Comparison of ENCODE assay signal across 20 cellular contexts in the genomic region with DNA sequence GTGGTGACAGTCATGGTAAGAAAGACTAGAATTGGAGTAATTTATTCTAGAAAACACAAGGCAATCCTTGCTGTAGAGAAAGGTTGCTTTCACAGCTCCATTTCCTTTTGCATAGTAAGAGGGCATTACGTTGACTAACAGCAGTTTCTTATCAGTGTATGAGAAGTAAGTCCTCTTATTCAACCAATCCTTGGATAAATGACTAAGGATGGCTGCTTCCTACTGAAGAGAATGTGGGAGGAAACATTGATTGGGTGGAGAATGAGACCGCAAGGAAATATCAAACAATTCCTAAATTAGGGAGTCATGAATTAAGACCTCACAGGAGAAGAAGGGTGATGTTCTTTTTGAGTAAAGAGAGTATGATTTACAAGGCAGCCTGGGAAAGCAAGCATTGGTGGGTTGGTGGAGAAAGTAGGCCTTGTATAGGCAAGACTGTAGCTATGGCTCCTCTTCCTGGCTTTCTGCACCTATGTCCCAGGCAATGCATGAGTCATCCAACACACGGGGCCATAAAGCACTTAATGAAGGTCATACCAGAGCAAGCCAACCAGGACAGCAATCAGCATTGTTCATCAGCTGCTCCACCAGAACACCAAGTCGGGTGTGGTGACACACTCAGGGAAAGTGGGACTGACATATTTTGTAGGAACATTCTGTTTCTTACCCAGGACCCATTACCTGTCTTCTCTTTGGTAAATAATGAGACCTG. TPM values are rescaled to one million over a fixed set of nuclear protein-coding genes. Genes with fewer than 3 reads are reported as not detected.
DNase-seq lines count a peak whose midpoint lies in the region; ATAC-seq and FAIRE-seq lines count a peak whose summit lies in the region.
"Had no signal": no experiment of that assay in that cellular context is flagged by ENCODE, and none has a peak within 500 bp of the region (broad histone marks: within the 10 kb centered on the region; RNA-seq: fewer than 3 reads in every experiment).

No MANE protein-coding gene starts in this region.

- peak; percentile 37 for DNase-seq in ELR (ENCODE audit: low read depth)
- peak; percentile 39 for DNase-seq in RCC 7860 (ENCODE audit: low spot score)
- peak; percentile 1 for DNase-seq in skeletal muscle cell (ENCODE audit: low read depth)
- DNase-seq in T-helper 2 cell, result no peak
- DNase-seq: activated naive CD4-positive, alpha-beta T cell treated with Interleukin-2 at 50 U/mL for 16 hours; DMS 273 treated with DMSO at 0.1 percent for 48 hours; hypothalamus; left ventricle myocardium inferior; MV-4-11; NCI-H2081 treated with DMSO at 0.1 percent for 48 hours; stimulated activated CD4-positive, alpha-beta T cell treated with anti-CD3 and anti-CD28 coated beads, Interleukin-15, amount 100 ng/mL, for 24 hours had no signal

- no peak overlapping the region for H3K4me3 Mint-ChIP-seq in activated T-helper 17 cell treated with anti-CD3 and anti-CD28 coated beads, Interleukin-2, amount 50 U/mL, for 72 hours

- peak; percentile 39 for ATAC-seq in esophagus mucosa
- no peak for ATAC-seq in HG02588 (IDR thresholded peaks at IDR 0.05; ENCODE audit: unreplicated experiment)
- no peak for ATAC-seq in activated T-helper 17 cell treated with anti-CD3 and anti-CD28 coated beads, Interleukin-2, amount 50 U/mL, for 72 hours (replicated peaks)
- no peak for ATAC-seq in HG02938 (IDR thresholded peaks at IDR 0.05; ENCODE audit: unreplicated experiment)

- FAIRE-seq in RCC 7860 (lab: Jason Lieb, UNC), result no peak

- no peak overlapping the region for H3K27ac Mint-ChIP-seq in activated T-helper 17 cell treated with anti-CD3 and anti-CD28 coated beads, Interleukin-2, amount 50 U/mL, for 72 hours

- H3K27me3 Mint-ChIP-seq in activated T-helper 17 cell treated with anti-CD3 and anti-CD28 coated beads, Interleukin-2, amount 50 U/mL, for 72 hours, result peaks cover 9% of the 10 kb centered on the region

- no peaks in the 10 kb centered on the region for H3K4me1 Mint-ChIP-seq in activated T-helper 17 cell treated with anti-CD3 and anti-CD28 coated beads, Interleukin-2, amount 50 U/mL, for 72 hours

- H3K36me3 Mint-ChIP-seq in activated T-helper 17 cell treated with anti-CD3 and anti-CD28 coated beads, Interleukin-2, amount 50 U/mL, for 72 hours (ENCODE audit: low read depth), result no peaks in the 10 kb centered on the region

- no peak overlapping the region for H3K4me3 ChIP-seq in skeletal muscle cell (ENCODE audit: low read depth, low read length)
- H3K4me3 ChIP-seq: left ventricle myocardium inferior, PC-9, prostate gland had no signal

- no peaks in the 10 kb centered on the region for H3K9me3 Mint-ChIP-seq in activated T-helper 17 cell treated with anti-CD3 and anti-CD28 coated beads, Interleukin-2, amount 50 U/mL, for 72 hours

RNA-seq across cellular contexts. Expression of a gene that starts 5.6 kb away (rescaled TPM):
- 0.92 TPM for total RNA-seq in esophagus mucosa
- 1 to 10 TPM in 1 of 2 donors, under 1 TPM in 1; 0.06 to 1.4 TPM for total RNA-seq in activated T-helper 17 cell treated with anti-CD3 and anti-CD28 coated beads, Interleukin-2, amount 50 U/mL, for 72 hours
- total RNA-seq: dermis microvascular lymphatic vessel endothelial cell; fibroblast of lung; T-helper 1 cell treated with Interleukin-12 subunit alpha and Interleukin-12 subunit beta and Interleukin-4 antibody, amounts not matched to agents 30 ng/mL and 1 ng/mL, for 36 hours had no signal

RNA-seq across cellular contexts. Expression of a gene that starts 27.7 kb away (rescaled TPM):
- total RNA-seq in esophagus mucosa, result not detected
- not detected for total RNA-seq in activated T-helper 17 cell treated with anti-CD3 and anti-CD28 coated beads, Interleukin-2, amount 50 U/mL, for 72 hours
- total RNA-seq: dermis microvascular lymphatic vessel endothelial cell; fibroblast of lung; left ventricle myocardium inferior; PC-9; prostate gland; T-helper 1 cell treated with Interleukin-12 subunit alpha and Interleukin-12 subunit beta and Interleukin-4 antibody, amounts not matched to agents 30 ng/mL and 1 ng/mL, for 36 hours had no signal

RNA-seq across cellular contexts. Expression of a gene that starts 54.5 kb away (rescaled TPM):
- 0.20 TPM for total RNA-seq in esophagus mucosa
- total RNA-seq in activated T-helper 17 cell treated with anti-CD3 and anti-CD28 coated beads, Interleukin-2, amount 50 U/mL, for 72 hours, result not detected
- total RNA-seq: dermis microvascular lymphatic vessel endothelial cell; fibroblast of lung; PC-9; T-helper 1 cell treated with Interleukin-12 subunit alpha and Interleukin-12 subunit beta and Interleukin-4 antibody, amounts not matched to agents 30 ng/mL and 1 ng/mL, for 36 hours had no signal

Comparison
In these comparisons a context has a peak if more than half of its experiments do, and no peak if none do; other contexts are left out.
1. DNase-seq: peak in ELR (single experiment), RCC 7860 (single experiment) and skeletal muscle cell (single experiment); none in T-helper 2 cell (0 of 5).